ENCODE assay signal across 8 cellular contexts in the genomic region with DNA sequence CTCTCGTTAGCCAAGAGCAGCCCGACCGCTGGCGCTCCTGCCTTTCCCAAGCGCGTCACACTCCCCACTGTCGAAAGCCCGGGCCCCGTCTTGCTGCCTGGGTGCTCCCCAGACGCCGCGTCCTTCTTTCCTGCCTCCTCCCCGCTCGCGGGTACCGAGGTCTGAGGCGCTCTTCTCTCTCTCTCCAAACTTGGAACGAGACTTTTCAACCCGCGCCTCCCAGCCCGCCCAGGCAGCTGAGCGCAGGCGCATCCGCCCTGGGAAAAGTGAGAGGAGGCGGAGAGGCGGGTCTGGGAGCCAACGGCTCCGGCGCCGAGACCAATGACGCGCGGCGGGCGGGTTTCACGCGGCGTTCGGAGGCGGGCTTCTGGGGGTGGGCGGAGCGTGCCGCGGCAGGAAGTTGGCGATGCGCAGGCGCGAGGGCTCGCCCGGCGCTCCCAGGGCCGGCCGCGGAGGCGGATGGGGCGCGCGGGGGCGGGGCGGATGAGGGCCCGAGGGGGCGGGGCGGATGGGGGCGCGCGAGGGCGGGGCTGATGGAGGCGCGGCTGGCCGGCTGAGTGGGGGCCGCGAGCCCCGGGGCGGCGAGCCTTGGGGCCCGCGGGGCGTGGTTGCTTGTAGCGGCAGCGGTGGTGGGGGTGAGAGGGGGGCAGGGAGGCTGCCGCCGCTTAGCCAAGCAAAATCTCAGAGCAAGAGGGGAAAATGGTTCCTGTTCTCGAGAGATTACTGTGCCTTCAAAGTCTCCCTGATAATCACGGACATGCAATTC. TPM values are rescaled to one million over a fixed set of nuclear protein-coding genes. Genes with fewer than 3 reads are reported as not detected.
DNase-seq lines count a peak whose midpoint lies in the region; ATAC-seq and TF ChIP-seq lines count a peak whose summit lies in the region.

Gene RBBP7 (minus strand): TSS at position 268 of the 766 bp plus-strand sequence. CDS start 309 bp downstream, outside the sequence.

- H3K4me3 ChIP-seq in DND-41 (ENCODE audit: low read depth in 1 of 2, low read length in 2 of 2), result peak within 1 kb of the TSS; percentile 69 to 95; a peak in 3 of 4 replicates

- peak within 1 kb of the TSS; percentile 70 for H2AFZ ChIP-seq in DND-41 (ENCODE audit: low read depth, low read length)

- ATAC-seq in DND-41 (ENCODE audit: insufficient read depth, low read depth), result peak; percentile 81
- ATAC-seq in GM21825 (IDR thresholded peaks at IDR 0.05; ENCODE audit: unreplicated experiment), result peak; percentile 89
- ATAC-seq in naive thymus-derived CD8-positive, alpha-beta T cell, result peak; percentile 77 to 80

- no peaks in the 10 kb centered on the region for H3K27me3 ChIP-seq in DND-41 (ENCODE audit: insufficient read depth, low read length, poor library complexity)

- peaks cover 34% of the 10 kb centered on the region for H3K36me3 ChIP-seq in DND-41 (ENCODE audit: insufficient read depth, low read length)

- H3K36me3 Mint-ChIP-seq in naive thymus-derived CD8-positive, alpha-beta T cell, result peaks cover 0 to 15% (median 0%) of the 10 kb centered on the region in 3 donors

- no peaks in the 10 kb centered on the region for H3K27me3 Mint-ChIP-seq in naive thymus-derived CD8-positive, alpha-beta T cell

- H3K9ac ChIP-seq in DND-41 (ENCODE audit: low read depth, low read length), result peak within 1 kb of the TSS; percentile 96

- H3K79me2 ChIP-seq in DND-41 (ENCODE audit: insufficient read depth, low read length), result peaks cover 42% of the 10 kb centered on the region

- DNase-seq in DND-41 (peak; percentile 91), LHCN-M2 (ENCODE audit: low read depth) (peak; percentile 85), RPMI7951 (ENCODE audit: low read depth) (peak; percentile 89), fibroblast of gingiva (ENCODE audit: low read depth) (peak; percentile 88)
- DNase-seq in activated T-helper 1 cell treated with anti-CD3 and anti-CD28 coated beads, Interleukin-2, amount 50 U/mL, for 16 hours (ENCODE audit: low read depth in 1 of 2, low spot score in 1 of 2), result peak; percentile 72 to 94
- peak; percentile 85 to 97 (median 93) for DNase-seq in naive thymus-derived CD8-positive, alpha-beta T cell
- peak; percentile 86 to 97 (median 92) for DNase-seq in stimulated activated naive CD4-positive, alpha-beta T cell (lab: John Stamatoyannopoulos, UW)

- H3K9me3 Mint-ChIP-seq in naive thymus-derived CD8-positive, alpha-beta T cell, result no peaks in the 10 kb centered on the region

- peak within 1 kb of the TSS; percentile 85 for H3K4me2 ChIP-seq in DND-41 (ENCODE audit: insufficient read depth, low read length)

- POLR2A ChIA-PET in naive thymus-derived CD8-positive, alpha-beta T cell (lab: Charles Lee), result interaction anchor here (0.5 to 3.0 kb wide), 9 partner anchors 10 to 1015 kb away, joined by 3 to 37 read pairs (median 4); partner anchors contain the start of gene REPS2

- H3K4me1 Mint-ChIP-seq in naive thymus-derived CD8-positive, alpha-beta T cell, result peaks cover 12 to 44% (median 38%) of the 10 kb centered on the region in 4 donors

- H4K20me1 ChIP-seq in DND-41 (ENCODE audit: insufficient read depth, low read length), result peaks cover 36% of the 10 kb centered on the region

- peak within 1 kb of the TSS; percentile 99 for H3K27ac ChIP-seq in DND-41 (ENCODE audit: low read length)

- H3K4me1 ChIP-seq in DND-41 (ENCODE audit: insufficient read depth, low read length), result peaks cover 36% of the 10 kb centered on the region

- no peak for TF ChIP-seq CTCF in DND-41 (IDR thresholded peaks at IDR 0.05; ENCODE audit: borderline replicate concordance, extremely low read depth, low read length, poor library complexity, severe bottlenecking)

- peak within 1 kb of the TSS; percentile 93 to 98 (median 98) for H3K27ac Mint-ChIP-seq in naive thymus-derived CD8-positive, alpha-beta T cell

- no peaks in the 10 kb centered on the region for H3K9me3 ChIP-seq in DND-41 (ENCODE audit: insufficient read depth, low read length, severe bottlenecking)

- H3K4me3 Mint-ChIP-seq in naive thymus-derived CD8-positive, alpha-beta T cell, result peak within 1 kb of the TSS; percentile 93 to 99 (median 96)

RNA-seq across cellular contexts. Expression of gene RBBP7, which starts in this region (rescaled TPM):
- 100.0 and 112 TPM in 2 replicates for total RNA-seq in LHCN-M2 (2014; rRNA removed)
- 84.3 TPM for polyA plus RNA-seq in LHCN-M2 (2012)
- total RNA-seq in RPMI7951 (2014; rRNA removed; shearing (Covaris generic)), result 177 and 260 TPM in 2 replicates
- total RNA-seq in naive thymus-derived CD8-positive, alpha-beta T cell, result 100 to 1,000 TPM; 110 to 118 TPM
- polyA plus RNA-seq in naive thymus-derived CD8-positive, alpha-beta T cell, result 100 to 1,000 TPM; 146 to 175 (median 154) TPM

Comparison
In these comparisons a context has a peak if more than half of its experiments do, and no peak if none do; other contexts are left out.
1. Peak in every context shown above with its lines: DNase-seq, ATAC-seq, H3K4me3 ChIP-seq and H3K27ac ChIP-seq.